ENCODE assay signal across 14 cellular contexts in the genomic region with DNA sequence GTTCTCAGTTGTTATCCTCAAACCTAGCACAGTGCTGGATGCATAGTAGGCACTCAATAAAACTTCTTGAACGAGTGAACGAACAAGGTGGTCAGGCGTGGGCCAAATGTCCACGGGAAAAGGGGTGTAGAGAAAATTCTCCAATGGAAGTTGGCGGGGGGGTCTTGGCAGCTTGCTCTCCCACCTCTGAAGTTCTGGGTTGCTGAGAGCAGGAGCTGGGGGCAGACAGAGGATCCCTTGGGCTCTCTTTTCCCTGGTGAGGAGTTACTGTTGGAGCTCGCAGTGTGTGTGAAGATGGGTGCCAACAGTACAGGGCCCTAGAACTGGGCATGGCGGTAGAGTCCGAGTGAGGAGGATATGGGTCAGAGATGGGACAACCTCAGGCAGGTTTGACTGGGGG. TPM values are rescaled to one million over a fixed set of nuclear protein-coding genes. Genes with fewer than 3 reads are reported as not detected.
A peak's percentile ranks its signal among the peaks of the same experiment; 100 is the strongest.
DNase-seq lines count a peak whose midpoint lies in the region; ATAC-seq, FAIRE-seq and TF ChIP-seq lines count a peak whose summit lies in the region.
"Had no signal": no experiment of that assay in that cellular context is flagged by ENCODE, and none has a peak within 500 bp of the region (broad histone marks: within the 10 kb centered on the region; RNA-seq: fewer than 3 reads in every experiment).

No MANE protein-coding gene starts in this region.

- no peaks in the 10 kb centered on the region for H3K79me2 ChIP-seq in neural progenitor cell (ENCODE audit: low read depth)

- TF ChIP-seq CTCF in Caco-2 (IDR thresholded peaks at IDR 0.05; ENCODE audit: insufficient read depth in 1 of 2, low read depth in 1 of 2, low read length in 1 of 2, severe bottlenecking in 1 of 2, unreplicated experiment in 1 of 2): peak in 1 of 2 experiments; percentile 2
- no peak for TF ChIP-seq CTCF in breast epithelium (IDR thresholded peaks at IDR 0.05)
- no peak for TF ChIP-seq CTCF in neural progenitor cell (IDR thresholded peaks at IDR 0.05)
- no peak for TF ChIP-seq CTCF in CD14-positive monocyte (IDR thresholded peaks at IDR 0.05)
- no peak for TF ChIP-seq CTCF in D721Med (IDR thresholded peaks at IDR 0.05; ENCODE audit: insufficient read depth, missing control alignments)

- H3K36me3 ChIP-seq in Caco-2 (ENCODE audit: control insufficient read depth, insufficient read depth, low read length) (no peaks in the 10 kb centered on the region), breast epithelium (no peaks in the 10 kb centered on the region), neural progenitor cell (no peaks in the 10 kb centered on the region)

- peaks cover 80% of the 10 kb centered on the region for H4K20me1 ChIP-seq in neural progenitor cell (ENCODE audit: low read depth)

- H3K27me3 Mint-ChIP-seq in Caco-2 (ENCODE audit: insufficient read depth, unreplicated experiment) (peaks cover 8% of the 10 kb centered on the region), neural progenitor cell (ENCODE audit: insufficient read depth, low read depth) (peaks cover 74% of the 10 kb centered on the region), CD14-positive monocyte (ENCODE audit: low read depth in 3 of 3) (peaks cover 85 to 97% (median 95%) of the 10 kb centered on the region in 3 donors)

- intact Hi-C loops in Caco-2 (cut with micrococcal nuclease; ENCODE audit: unreplicated experiment) (no loop called here), breast epithelium (cut with DNase I; ENCODE audit: low total_unique reads) (no loop called here), CD14-positive monocyte (cut with micrococcal nuclease) (loop anchor here in 1 of 2 donors (10.0 kb wide), 1 partner anchor 159 kb away; no protein-coding TSS in a partner anchor)

- no peaks in the 10 kb centered on the region for H3K9me3 Mint-ChIP-seq in Caco-2 (ENCODE audit: unreplicated experiment)
- peaks cover 4% of the 10 kb centered on the region for H3K9me3 Mint-ChIP-seq in neural progenitor cell
- H3K9me3 Mint-ChIP-seq in CD14-positive monocyte: peaks cover 0 to 22% (median 7%) of the 10 kb centered on the region in 7 donors
- H3K9me3 Mint-ChIP-seq: activated CD4-positive, alpha-beta T cell treated with anti-CD3 and anti-CD28 coated beads, Interleukin-2, amount 10 ng/mL, durations not matched to agents 24 days and 14 days; stimulated activated naive B cell treated with anti-CD40 and anti-IgM and Interleukin-4, amounts not matched to agents 10 μg/mL and 1 μg/mL and 100 μg/mL, for 72 hours had no signal

- DNase-seq in Caco-2 (no peak), breast epithelium (ENCODE audit: low spot score in 2 of 2) (no peak), neural progenitor cell (ENCODE audit: low spot score) (no peak), CD14-positive monocyte (ENCODE audit: low spot score) (no peak), SK-N-DZ (ENCODE audit: low spot score) (no peak), D721Med (ENCODE audit: insufficient read length, low spot score) (no peak)

- H3K4me1 ChIP-seq in Caco-2 (peaks cover 16% of the 10 kb centered on the region), breast epithelium (peaks cover 3 to 20% of the 10 kb centered on the region in 2 donors), neural progenitor cell (peaks cover 31% of the 10 kb centered on the region)

- no peak overlapping the region for H3K4me2 ChIP-seq in neural progenitor cell

- H3K4me3 ChIP-seq in Caco-2 (ENCODE audit: low read depth, low read length) (no peak overlapping the region), breast epithelium (peak overlapping the region in 2 of 3 donors; percentile 44 to 67), neural progenitor cell (no peak overlapping the region)

- CTCF ChIA-PET in Caco-2 (lab: Charles Lee): interaction anchor here (0.6 to 1.9 kb wide), 10 partner anchors 11 to 415 kb away, joined by 3 to 11 read pairs (median 4); no protein-coding TSS in a partner anchor

- TF ChIP-seq POLR2A in breast epithelium (IDR thresholded peaks at IDR 0.05): no peak

- H3K27ac Mint-ChIP-seq in Caco-2 (ENCODE audit: unreplicated experiment) (no peak overlapping the region), neural progenitor cell (no peak overlapping the region), CD14-positive monocyte (peak overlapping the region in 1 of 7 donors; percentile 51)
- H3K27ac Mint-ChIP-seq: activated CD4-positive, alpha-beta T cell treated with anti-CD3 and anti-CD28 coated beads, Interleukin-2, amount 10 ng/mL, durations not matched to agents 24 days and 14 days; stimulated activated naive B cell treated with anti-CD40 and anti-IgM and Interleukin-4, amounts not matched to agents 10 μg/mL and 1 μg/mL and 100 μg/mL, for 72 hours had no signal

- H3K27ac ChIP-seq in breast epithelium (no peak overlapping the region), neural progenitor cell (no peak overlapping the region)

- no peak for FAIRE-seq in D721Med (lab: Jason Lieb, UNC)

- H3K36me3 Mint-ChIP-seq in Caco-2 (ENCODE audit: insufficient read depth, unreplicated experiment) (no peaks in the 10 kb centered on the region), neural progenitor cell (no peaks in the 10 kb centered on the region), CD14-positive monocyte (peaks cover 0 to 4% of the 10 kb centered on the region in 2 donors)
- H3K36me3 Mint-ChIP-seq: stimulated activated naive B cell treated with anti-CD40 and anti-IgM and Interleukin-4, amounts not matched to agents 10 μg/mL and 1 μg/mL and 100 μg/mL, for 72 hours had no signal

- no peak overlapping the region for H3K9ac ChIP-seq in neural progenitor cell

- peaks cover 18% of the 10 kb centered on the region for H3F3A ChIP-seq in neural progenitor cell (ENCODE audit: low read depth)

- H3K4me3 Mint-ChIP-seq in Caco-2 (ENCODE audit: unreplicated experiment) (peak overlapping the region; percentile 82), neural progenitor cell (peak overlapping the region; percentile 61), CD14-positive monocyte (peak overlapping the region in 1 of 2 donors; percentile 86)

- peaks cover 9% of the 10 kb centered on the region for H3K4me1 Mint-ChIP-seq in Caco-2 (ENCODE audit: low read depth, unreplicated experiment)
- peaks cover 21% of the 10 kb centered on the region for H3K4me1 Mint-ChIP-seq in neural progenitor cell
- peaks cover 13% of the 10 kb centered on the region for H3K4me1 Mint-ChIP-seq in CD14-positive monocyte

- no TSS peak for BruUV-seq in Caco-2 (replicated peaks; lab: Mats Ljungman, UMichigan)

- H3K27me3 ChIP-seq in Caco-2 (replicated peaks; ENCODE audit: control insufficient read depth, insufficient read depth, low read length) (peaks cover 5% of the 10 kb centered on the region), breast epithelium (peaks cover 15 to 53% of the 10 kb centered on the region in 2 donors), neural progenitor cell (peaks cover 100% of the 10 kb centered on the region)

- POLR2A ChIA-PET in Caco-2 (lab: Charles Lee): no interaction called here

- no peak overlapping the region for H2AFZ ChIP-seq in neural progenitor cell (replicated peaks)

- peak; percentile 3 for ATAC-seq in HG02610 (IDR thresholded peaks at IDR 0.05; ENCODE audit: unreplicated experiment)

- no peaks in the 10 kb centered on the region for H3K9me3 ChIP-seq in Caco-2
- H3K9me3 ChIP-seq in breast epithelium: no peaks in the 10 kb centered on the region
- no peaks in the 10 kb centered on the region for H3K9me3 ChIP-seq in neural progenitor cell (ENCODE audit: low read depth)

RNA-seq across cellular contexts. Expression of a gene that starts 2.3 kb away (rescaled TPM):
- total RNA-seq in Caco-2 (2022): 0.59 TPM in 1 of 2 replicates, not detected in the other
- not detected for total RNA-seq in breast epithelium
- not detected in 2 replicates for total RNA-seq in neural progenitor cell (ENCODE audit: low replicate concordance)
- polyA plus RNA-seq in CD14-positive monocyte: not detected
- polyA plus RNA-seq in SK-N-DZ (2014; cell fraction: cytosol; rRNA removed): 7.3 and 18.8 TPM in 2 replicates
- polyA plus RNA-seq in SK-N-DZ (2014; cell fraction: nucleus; rRNA removed): 9.5 and 10.8 TPM in 2 replicates
- total RNA-seq: activated CD4-positive, alpha-beta T cell treated with anti-CD3 and anti-CD28 coated beads, Interleukin-2, amount 10 ng/mL, durations not matched to agents 24 days and 14 days; bronchial epithelial cell; endothelial cell of umbilical vein; lung microvascular endothelial cell; Right ventricle myocardium superior; sciatic nerve had no signal
- polyA plus RNA-seq: endothelial cell of umbilical vein had no signal

RNA-seq across cellular contexts. Expression of a gene that starts 10.6 kb away (rescaled TPM):
- total RNA-seq in Caco-2 (2022): not detected in 2 replicates
- total RNA-seq in breast epithelium: not detected
- total RNA-seq in neural progenitor cell (ENCODE audit: low replicate concordance): not detected in 2 replicates
- not detected for polyA plus RNA-seq in CD14-positive monocyte
- polyA plus RNA-seq in SK-N-DZ (2014; cell fraction: cytosol; rRNA removed): 21.6 and 28.6 TPM in 2 replicates
- polyA plus RNA-seq in SK-N-DZ (2014; cell fraction: nucleus; rRNA removed): 15.0 and 22.8 TPM in 2 replicates
- total RNA-seq: activated CD4-positive, alpha-beta T cell treated with anti-CD3 and anti-CD28 coated beads, Interleukin-2, amount 10 ng/mL, durations not matched to agents 24 days and 14 days; bronchial epithelial cell; endothelial cell of umbilical vein; lung microvascular endothelial cell; Right ventricle myocardium superior; sciatic nerve had no signal
- polyA plus RNA-seq: endothelial cell of umbilical vein had no signal

RNA-seq across cellular contexts. Expression of a gene that starts 36.1 kb away (rescaled TPM):
- total RNA-seq in Caco-2 (2022): 0.18 and 0.21 TPM in 2 replicates
- total RNA-seq in breast epithelium: not detected
- total RNA-seq in neural progenitor cell (ENCODE audit: low replicate concordance): 0.09 TPM in 1 of 2 replicates, not detected in the other
- not detected for polyA plus RNA-seq in CD14-positive monocyte
- 4.2 TPM in 2 replicates for polyA plus RNA-seq in SK-N-DZ (2014; cell fraction: cytosol; rRNA removed)
- 2.1 and 4.6 TPM in 2 replicates for polyA plus RNA-seq in SK-N-DZ (2014; cell fraction: nucleus; rRNA removed)
- total RNA-seq: activated CD4-positive, alpha-beta T cell treated with anti-CD3 and anti-CD28 coated beads, Interleukin-2, amount 10 ng/mL, durations not matched to agents 24 days and 14 days; bronchial epithelial cell; endothelial cell of umbilical vein; lung microvascular endothelial cell; Right ventricle myocardium superior; sciatic nerve had no signal

RNA-seq across cellular contexts. Expression of a gene that starts 45.8 kb away (rescaled TPM):
- 0.34 and 0.77 TPM in 2 replicates for total RNA-seq in Caco-2 (2022)
- total RNA-seq in breast epithelium: under 1 TPM in 1 of 3 donors, not detected in 2; 0.33 TPM
- 0.22 and 0.80 TPM in 2 replicates for total RNA-seq in neural progenitor cell (ENCODE audit: low replicate concordance)
- not detected for polyA plus RNA-seq in CD14-positive monocyte
- not detected in 2 replicates for polyA plus RNA-seq in SK-N-DZ (2014; cell fraction: cytosol; rRNA removed)
- polyA plus RNA-seq in SK-N-DZ (2014; cell fraction: nucleus; rRNA removed): 0.15 TPM in 1 of 2 replicates, not detected in the other
- total RNA-seq: activated CD4-positive, alpha-beta T cell treated with anti-CD3 and anti-CD28 coated beads, Interleukin-2, amount 10 ng/mL, durations not matched to agents 24 days and 14 days; bronchial epithelial cell; endothelial cell of umbilical vein; lung microvascular endothelial cell; Right ventricle myocardium superior had no signal

Comparison
In these comparisons a context has a peak if more than half of its experiments do, and no peak if none do; other contexts are left out.
1. H3K4me3 ChIP-seq: peak in breast epithelium (2 of 3); none in Caco-2 (single experiment) and neural progenitor cell (single experiment).